In the genomic region with DNA sequence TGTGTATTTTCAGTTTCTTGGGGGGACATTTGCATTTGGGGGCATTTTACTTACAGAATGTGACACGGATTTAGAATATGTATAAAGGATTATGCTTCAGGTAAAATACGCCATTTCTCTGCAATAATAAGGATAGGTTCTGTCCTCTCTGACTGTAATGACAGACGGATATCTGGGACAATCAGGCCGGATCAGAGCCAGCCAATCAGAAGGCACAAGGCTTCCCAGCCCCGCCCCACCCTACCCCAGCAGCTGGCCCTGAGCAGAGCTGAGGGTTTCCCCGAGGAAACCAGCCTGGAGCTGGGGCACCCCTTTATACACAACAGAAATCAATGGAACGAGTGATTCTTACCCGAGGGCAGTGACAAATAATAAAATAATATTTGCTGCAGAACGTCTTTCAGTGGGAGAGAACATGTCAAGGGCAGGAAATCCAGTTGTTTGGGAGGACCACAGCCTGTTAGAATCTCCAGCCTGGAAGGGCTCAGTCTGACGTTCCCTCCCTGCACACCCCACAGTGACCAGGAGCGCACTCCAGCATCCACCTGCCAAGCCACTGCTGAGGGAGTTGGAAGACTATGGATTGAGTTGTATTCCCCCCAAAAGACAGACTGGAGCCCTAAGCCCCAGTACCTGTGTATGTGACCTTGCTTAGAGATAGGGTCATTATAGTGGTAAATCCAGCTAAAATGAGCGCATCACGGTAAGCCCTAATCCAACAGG, we compare ENCODE assay signal across 20 cellular contexts. TPM values are rescaled to one million over a fixed set of nuclear protein-coding genes. Genes with fewer than 3 reads are reported as not detected.
A peak's percentile ranks its signal among the peaks of the same experiment; 100 is the strongest.
DNase-seq lines count a peak whose midpoint lies in the region; ATAC-seq, FAIRE-seq and TF ChIP-seq lines count a peak whose summit lies in the region.
"Had no signal": no experiment of that assay in that cellular context is flagged by ENCODE, and none has a peak within 500 bp of the region (broad histone marks: within the 10 kb centered on the region; RNA-seq: fewer than 3 reads in every experiment).

No MANE protein-coding gene starts in this region.

- H3K36me3 Mint-ChIP-seq in CD8-positive, alpha-beta T cell: no peaks in the 10 kb centered on the region

- H3K27ac ChIP-seq in heart right ventricle: no peak overlapping the region
- H3K27ac ChIP-seq in WERI-Rb-1: no peak overlapping the region; the same call in 1 of the 2 replicates
- H3K27ac ChIP-seq in CD8-positive, alpha-beta T cell (ENCODE audit: low read depth, low read length): no peak overlapping the region

- DNase-seq in Right ventricle myocardium superior (peak; percentile 13), heart right ventricle (no peak), WERI-Rb-1 (peak; percentile 61), iPS-NIHi7 (ENCODE audit: extremely low spot score) (peak; percentile 93), H4 (ENCODE audit: low spot score) (no peak), NCI-H146 treated with DMSO at 0.1 percent for 48 hours (lab: John Stamatoyannopoulos, UW; ENCODE audit: unreplicated experiment) (no peak), H54 (ENCODE audit: insufficient read length, low spot score) (no peak)
- DNase-seq in CD8-positive, alpha-beta T cell: no peak
- DNase-seq: activated CD4-positive, alpha-beta T cell treated with anti-CD3 and anti-CD28 coated beads, Interleukin-2, amount 50 U/mL, for 4 hours; amygdala; caudate nucleus; GOT3; MM.1S; NCI-H1694 treated with DMSO at 0.1 percent for 48 hours; NCI-H226 had no signal

- CTCF ChIA-PET in CD8-positive, alpha-beta T cell (lab: Charles Lee): interaction anchor here (1.3 kb wide), 1 partner anchor 8 kb away, joined by 3 read pairs; no protein-coding TSS in a partner anchor

- no peak for TF ChIP-seq CTCF in heart right ventricle (IDR thresholded peaks at IDR 0.05)
- TF ChIP-seq CTCF in WERI-Rb-1 (IDR thresholded peaks at IDR 0.05; ENCODE audit: low read depth, low read length): no peak
- no peak for TF ChIP-seq CTCF in CD8-positive, alpha-beta T cell (IDR thresholded peaks at IDR 0.05)

- intact Hi-C loops in Right ventricle myocardium superior (cut with DNase I): no loop called here
- intact Hi-C loops in heart right ventricle (cut with DNase I): no loop called here
- intact Hi-C loops in CD8-positive, alpha-beta T cell (cut with DNase I, micrococcal nuclease): no loop called here

- no peak for ATAC-seq in Right ventricle myocardium superior (ENCODE audit: poor library complexity)
- no peak for ATAC-seq in heart right ventricle
- no peak for ATAC-seq in CD8-positive, alpha-beta T cell
- ATAC-seq: esophagus mucosa had no signal

- no peak for TF ChIP-seq POLR2A in H54 (IDR thresholded peaks at IDR 0.05; ENCODE audit: low read depth, low read length)

- no peaks in the 10 kb centered on the region for H3K4me1 Mint-ChIP-seq in CD8-positive, alpha-beta T cell (ENCODE audit: low read depth)

- no peaks in the 10 kb centered on the region for H3K36me3 ChIP-seq in heart right ventricle
- H3K36me3 ChIP-seq in WERI-Rb-1: no peaks in the 10 kb centered on the region
- no peaks in the 10 kb centered on the region for H3K36me3 ChIP-seq in CD8-positive, alpha-beta T cell (ENCODE audit: insufficient read depth, low read length)

- peaks cover 0 to 18% (median 9%) of the 10 kb centered on the region in 9 donors for H3K4me1 ChIP-seq in heart right ventricle
- no peaks in the 10 kb centered on the region for H3K4me1 ChIP-seq in CD8-positive, alpha-beta T cell (ENCODE audit: insufficient read depth, low read length)

- no peak for FAIRE-seq in H54 (lab: Jason Lieb, UNC)
- FAIRE-seq: A549, urothelium cell line had no signal

- POLR2A ChIA-PET in CD8-positive, alpha-beta T cell (lab: Charles Lee): no interaction called here

- no peaks in the 10 kb centered on the region for H3K9me3 ChIP-seq in heart right ventricle
- no peaks in the 10 kb centered on the region for H3K9me3 ChIP-seq in WERI-Rb-1 (ENCODE audit: severe bottlenecking)
- H3K9me3 ChIP-seq in CD8-positive, alpha-beta T cell (ENCODE audit: low read length): no peaks in the 10 kb centered on the region
- H3K9me3 ChIP-seq: A549 had no signal

- H3K4me3 ChIP-seq in heart right ventricle: no peak overlapping the region
- no peak overlapping the region for H3K4me3 ChIP-seq in WERI-Rb-1 (ENCODE audit: low read depth, low read length)
- H3K4me3 ChIP-seq in CD8-positive, alpha-beta T cell (ENCODE audit: low read depth, low read length): no peak overlapping the region
- H3K4me3 ChIP-seq: A549 had no signal

- H3K27ac Mint-ChIP-seq in CD8-positive, alpha-beta T cell: no peak overlapping the region
- H3K27ac Mint-ChIP-seq: T-helper 1 cell treated with Interleukin-12 subunit alpha and Interleukin-12 subunit beta and Interleukin-4 antibody, amounts not matched to agents 30 μg/mL and 1 μg/mL, for 36 hours had no signal

- H3K27me3 ChIP-seq in heart right ventricle (peaks cover 0 to 13% (median 0%) of the 10 kb centered on the region in 7 donors), WERI-Rb-1 (ENCODE audit: insufficient read depth, low read depth, severe bottlenecking) (no peaks in the 10 kb centered on the region)
- H3K27me3 ChIP-seq in CD8-positive, alpha-beta T cell (ENCODE audit: insufficient read depth, low read length): no peaks in the 10 kb centered on the region

- WGBS in heart right ventricle, 2 donors: 61 to 72% methylated on average over 13 of the region's 13 CpGs

- H3K4me3 Mint-ChIP-seq in CD8-positive, alpha-beta T cell: no peak overlapping the region
- H3K4me3 Mint-ChIP-seq: T-helper 1 cell treated with Interleukin-12 subunit alpha and Interleukin-12 subunit beta and Interleukin-4 antibody, amounts not matched to agents 30 μg/mL and 1 μg/mL, for 36 hours had no signal

- no peaks in the 10 kb centered on the region for H3K9me3 Mint-ChIP-seq in CD8-positive, alpha-beta T cell
- H3K9me3 Mint-ChIP-seq: T-helper 1 cell treated with Interleukin-12 subunit alpha and Interleukin-12 subunit beta and Interleukin-4 antibody, amounts not matched to agents 30 μg/mL and 1 μg/mL, for 36 hours had no signal

- peaks cover 10% of the 10 kb centered on the region for H3K27me3 Mint-ChIP-seq in CD8-positive, alpha-beta T cell (ENCODE audit: low read depth)

RNA-seq across cellular contexts. Expression of a gene that starts 30.3 kb away (rescaled TPM):
- total RNA-seq in Right ventricle myocardium superior (50.2 TPM), heart right ventricle (10 to 100 TPM; 48.0 to 69.6 (median 52.4) TPM)
- polyA plus RNA-seq in heart right ventricle: 100 to 1,000 TPM in 1 of 2 donors, 10 to 100 TPM in 1; 28.4 to 175 TPM
- 176 and 203 TPM in 2 replicates for total RNA-seq in H4 (2014; rRNA removed; shearing (Covaris generic))
- 10 to 100 TPM; 92.0 to 92.2 TPM for total RNA-seq in CD8-positive, alpha-beta T cell

RNA-seq across cellular contexts. Expression of a gene that starts 58.4 kb away (rescaled TPM):
- total RNA-seq in Right ventricle myocardium superior (not detected), heart right ventricle (1 to 10 TPM in 1 of 10 donors, under 1 TPM in 6, not detected in 3; 0.32 to 1.0 (median 0.81) TPM)
- under 1 TPM; 0.12 to 0.88 TPM for polyA plus RNA-seq in heart right ventricle
- not detected in 2 replicates for total RNA-seq in H4 (2014; rRNA removed; shearing (Covaris generic))
- under 1 TPM in 1 of 2 experiments, not detected in 1; 0.92 TPM for total RNA-seq in CD8-positive, alpha-beta T cell
- total RNA-seq: glomerular endothelial cell had no signal
- polyA plus RNA-seq: A549 had no signal

Comparison
In these comparisons a context has a peak if more than half of its experiments do, and no peak if none do; other contexts are left out.
1. DNase-seq: peak in Right ventricle myocardium superior (single experiment), WERI-Rb-1 (single experiment) and iPS-NIHi7 (single experiment); none in heart right ventricle (0 of 2), H4 (single experiment), NCI-H146 treated with DMSO at 0.1 percent for 48 hours (single experiment), H54 (single experiment) and CD8-positive, alpha-beta T cell (0 of 7).